8 cellular contexts compared by ENCODE assay signal in the genomic region with DNA sequence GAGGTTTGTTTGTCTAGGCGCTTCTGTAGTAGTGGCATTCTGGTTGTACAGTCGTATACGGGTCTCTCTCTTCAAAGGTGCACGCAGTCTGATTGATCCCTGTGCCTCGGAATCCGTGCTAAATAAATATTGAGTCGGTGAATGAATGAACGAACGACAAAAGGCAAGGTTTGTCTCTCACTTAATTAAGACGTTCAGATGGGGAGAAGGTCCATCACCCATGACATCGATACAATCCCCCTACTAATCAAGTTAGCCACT. TPM values are rescaled to one million over a fixed set of nuclear protein-coding genes. Genes with fewer than 3 reads are reported as not detected.
DNase-seq lines count a peak whose midpoint lies in the region; ATAC-seq and TF ChIP-seq lines count a peak whose summit lies in the region.

No MANE protein-coding gene starts in this region.

- H3K4me3 Mint-ChIP-seq in activated CD4-positive, alpha-beta T cell treated with anti-CD3 and anti-CD28 coated beads for 36 hours, result peak overlapping the region; percentile 88
- peak overlapping the region; percentile 92 for H3K4me3 Mint-ChIP-seq in osteocyte (ENCODE audit: unreplicated experiment)

- peaks cover 37% of the 10 kb centered on the region for H3K4me1 Mint-ChIP-seq in activated CD4-positive, alpha-beta T cell treated with anti-CD3 and anti-CD28 coated beads for 36 hours
- H3K4me1 Mint-ChIP-seq in osteocyte (ENCODE audit: unreplicated experiment), result peaks cover 29% of the 10 kb centered on the region

- no peaks in the 10 kb centered on the region for H3K9me3 ChIP-seq in duodenal mucosa (ENCODE audit: control insufficient read depth in 1 of 2, low read length in 2 of 2)

- no peaks in the 10 kb centered on the region for H3K36me3 ChIP-seq in duodenal mucosa (ENCODE audit: control insufficient read depth in 1 of 2, insufficient read depth in 2 of 2, low read length in 2 of 2)

- no peaks in the 10 kb centered on the region for H3K9me3 Mint-ChIP-seq in activated CD4-positive, alpha-beta T cell treated with anti-CD3 and anti-CD28 coated beads for 36 hours (ENCODE audit: low read depth)
- no peaks in the 10 kb centered on the region for H3K9me3 Mint-ChIP-seq in osteocyte (ENCODE audit: unreplicated experiment)

- peak overlapping the region; percentile 93 for H3K27ac Mint-ChIP-seq in activated CD4-positive, alpha-beta T cell treated with anti-CD3 and anti-CD28 coated beads for 36 hours
- peak overlapping the region; percentile 69 for H3K27ac Mint-ChIP-seq in osteocyte (ENCODE audit: unreplicated experiment)

- no peak for TF ChIP-seq CTCF in NB4 (IDR thresholded peaks at IDR 0.05; ENCODE audit: low read depth, low read length)
- TF ChIP-seq CTCF in osteocyte (IDR thresholded peaks at IDR 0.05), result no peak

- H3K27me3 ChIP-seq in duodenal mucosa (ENCODE audit: control insufficient read depth in 1 of 2, insufficient read depth in 2 of 2, low read length in 2 of 2), result no peaks in the 10 kb centered on the region

- POLR2A ChIA-PET in activated CD4-positive, alpha-beta T cell treated with anti-CD3 and anti-CD28 coated beads for 36 hours (lab: Charles Lee), result interaction anchor here (0.6 kb wide), 1 partner anchor 10 kb away, joined by 5 read pairs; no protein-coding TSS in a partner anchor

- CTCF ChIA-PET in activated CD4-positive, alpha-beta T cell treated with anti-CD3 and anti-CD28 coated beads for 36 hours (lab: Charles Lee), result interaction anchor here (1.5 kb wide), 1 partner anchor 21 kb away, joined by 3 read pairs; no protein-coding TSS in a partner anchor

- H3K36me3 Mint-ChIP-seq in activated CD4-positive, alpha-beta T cell treated with anti-CD3 and anti-CD28 coated beads for 36 hours (ENCODE audit: low read depth), result no peaks in the 10 kb centered on the region
- no peaks in the 10 kb centered on the region for H3K36me3 Mint-ChIP-seq in osteocyte (ENCODE audit: unreplicated experiment)

- intact Hi-C loops in activated CD4-positive, alpha-beta T cell treated with anti-CD3 and anti-CD28 coated beads for 36 hours (cut with DNase I, micrococcal nuclease), result loop anchor here in 1 of 2 experiments (5.0 kb wide), 2 partner anchors 223 to 878 kb away; a partner anchor contains a TSS

- peaks cover 10 to 21% of the 10 kb centered on the region in 2 donors for H3K4me1 ChIP-seq in duodenal mucosa (ENCODE audit: control insufficient read depth in 1 of 2, insufficient read depth in 2 of 2, low read length in 2 of 2)

- ATAC-seq in activated CD4-positive, alpha-beta T cell treated with anti-CD3 and anti-CD28 coated beads for 36 hours, result peak; percentile 6
- no peak for ATAC-seq in HG03045 (IDR thresholded peaks at IDR 0.05; ENCODE audit: unreplicated experiment)

- peak overlapping the region; percentile 58 for H3K4me3 ChIP-seq in NB4 (ENCODE audit: low read depth, low read length)
- H3K4me3 ChIP-seq in duodenal mucosa (ENCODE audit: low read depth in 1 of 2, low read length in 2 of 2), result peak overlapping the region; percentile 88 to 93

- H3K27me3 Mint-ChIP-seq in activated CD4-positive, alpha-beta T cell treated with anti-CD3 and anti-CD28 coated beads for 36 hours, result no peaks in the 10 kb centered on the region
- no peaks in the 10 kb centered on the region for H3K27me3 Mint-ChIP-seq in osteocyte (ENCODE audit: unreplicated experiment)

- H3K27ac ChIP-seq in duodenal mucosa (ENCODE audit: low read depth, low read length), result no peak overlapping the region

- no peak for TF ChIP-seq POLR2A in NB4 (IDR thresholded peaks at IDR 0.05; ENCODE audit: extremely low read depth, insufficient read length)

- H3K9ac ChIP-seq in duodenal mucosa (ENCODE audit: low read depth in 1 of 2, low read length in 2 of 2), result peak overlapping the region; percentile 56 to 67

- DNase-seq in activated CD4-positive, alpha-beta T cell treated with anti-CD3 and anti-CD28 coated beads for 36 hours, result peak; percentile 35
- no peak for DNase-seq in activated CD4-positive, alpha-beta T cell treated with anti-CD3 and anti-CD28 coated beads for 48 hours
- DNase-seq in NB4 (ENCODE audit: low read depth) (no peak), osteocyte (ENCODE audit: extremely low spot score, unreplicated experiment) (no peak), kidney glomerular epithelial cell (lab: John Stamatoyannopoulos, UW) (no peak), cerebellar cortex (ENCODE audit: low spot score) (no peak)

RNA-seq across cellular contexts. Expression of a gene that starts 0.5 kb away (rescaled TPM):
- total RNA-seq in activated CD4-positive, alpha-beta T cell treated with anti-CD3 and anti-CD28 coated beads for 36 hours, result 10 to 100 TPM; 10.2 to 11.3 TPM
- 22.3 and 23.8 TPM in 2 replicates for total RNA-seq in osteocyte
